Comparison of ENCODE assay signal across 19 cellular contexts in genomic region chr7:83359108-83359507, GRCh38.
"Had no signal": no experiment of that assay in that cellular context is flagged by ENCODE, and none has a peak within 500 bp of the region (broad histone marks: within the 10 kb centered on the region; RNA-seq: fewer than 3 reads in every experiment).

No MANE protein-coding gene starts in this region.

- H3K4me1 ChIP-seq: foreskin keratinocyte, lower lobe of right lung, testis, uterus had no signal

- H3K36me3 ChIP-seq: cardiac muscle cell, lower lobe of right lung, uterus had no signal

- H3K9me3 ChIP-seq: lower lobe of right lung, mucosa of descending colon, testis, uterus had no signal

- H3K4me3 ChIP-seq: cardiac muscle cell, lower lobe of right lung, mucosa of descending colon, testis, uterus had no signal

- DNase-seq: activated CD4-positive, alpha-beta T cell treated with anti-CD3 and anti-CD28 coated beads for 4 hours; activated CD4-positive, alpha-beta T cell treated with anti-CD3 and anti-CD28 coated beads, Interleukin-2, amount 50 U/mL, for 48 hours; activated CD4-positive, CD25-positive, alpha-beta regulatory T cell; activated naive CD4-positive, alpha-beta T cell treated with anti-CD3 and anti-CD28 coated beads, Interleukin-2, amount 10 ng/mL, durations not matched to agents 7 days and 5 days; activated T-cell treated with anti-CD3 and anti-CD28 coated beads, Interleukin-2, amount 50 U/mL, for 48 hours; foreskin keratinocyte; lower lobe of right lung; mesendoderm; mucosa of descending colon; naive B cell; occipital lobe; posterior cingulate gyrus; stimulated activated CD4-positive, alpha-beta T cell treated with anti-CD3 and anti-CD28 coated beads, Interleukin-2, amount 100 ng/mL, for 48 hours; stimulated activated CD8-positive, alpha-beta memory T cell treated with anti-CD3 and anti-CD28 coated beads, Interleukin-4, amount 100 ng/mL, for 48 hours; stimulated activated naive B cell treated with anti-CD40 and anti-IgM and Interleukin-4, amounts not matched to agents 10 μg/mL and 1 μg/mL and 100 μg/mL, for 72 hours; testis; uterus had no signal

- H3K27me3 ChIP-seq: foreskin keratinocyte, testis, uterus had no signal

- H3K27ac ChIP-seq: cardiac muscle cell, epithelial cell of prostate, foreskin keratinocyte, lower lobe of right lung, testis, uterus had no signal
